21 cellular contexts compared by ENCODE assay signal in the genomic region with DNA sequence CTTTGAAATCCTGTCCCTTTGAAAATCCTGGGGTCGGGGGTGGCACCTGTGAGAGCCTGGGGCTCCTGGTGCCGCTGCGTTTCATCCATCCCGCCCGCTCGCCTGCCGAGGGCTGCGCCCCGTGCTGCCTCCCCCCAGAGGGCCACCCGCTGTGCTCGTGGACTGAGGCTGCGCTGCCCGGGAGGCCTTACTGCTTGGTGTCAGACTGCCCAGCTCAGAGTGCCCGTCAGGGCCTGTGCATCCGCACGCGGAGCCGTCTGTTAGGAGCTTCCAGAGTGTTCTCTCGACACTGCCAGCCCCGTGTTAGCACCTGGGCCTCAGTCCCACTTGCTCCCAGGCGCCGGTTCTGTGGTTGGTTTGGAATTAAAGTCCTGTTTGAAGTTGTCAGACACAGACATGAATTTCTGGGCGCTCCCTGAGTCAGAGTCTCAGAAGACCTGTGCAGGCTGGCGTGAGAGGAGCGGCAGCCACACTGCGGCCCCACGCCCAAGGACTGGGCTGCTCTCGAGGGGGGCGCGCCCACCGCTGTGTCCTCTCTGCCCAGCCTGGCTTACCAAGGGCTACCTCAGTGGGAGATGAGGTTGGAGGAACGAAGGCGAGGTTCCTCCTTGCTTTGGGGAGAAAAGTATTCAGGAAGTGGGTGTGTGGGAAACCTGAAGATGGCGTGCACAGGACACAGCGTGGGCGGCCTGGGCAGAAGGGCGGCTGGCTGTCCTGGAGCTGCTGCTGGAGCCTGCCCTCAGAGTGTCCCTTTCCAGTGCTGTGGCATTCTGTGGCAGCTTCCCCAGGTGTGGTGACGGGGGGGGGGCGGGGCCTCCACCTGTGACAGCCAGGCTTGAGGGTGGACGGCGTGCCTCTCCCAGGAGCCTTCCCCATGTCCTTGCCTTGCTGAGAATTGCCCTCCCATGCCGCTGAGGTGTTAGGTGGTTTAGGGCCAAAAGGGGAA. TPM values are rescaled to one million over a fixed set of nuclear protein-coding genes. Genes with fewer than 3 reads are reported as not detected.
DNase-seq lines count a peak whose midpoint lies in the region; ATAC-seq and TF ChIP-seq lines count a peak whose summit lies in the region.
"Had no signal": no experiment of that assay in that cellular context is flagged by ENCODE, and none has a peak within 500 bp of the region (broad histone marks: within the 10 kb centered on the region; RNA-seq: fewer than 3 reads in every experiment).

No MANE protein-coding gene starts in this region.

- in situ Hi-C loops in GM13976 (cut with MboI; ENCODE audit: low sequenced_read_pairs, unreplicated experiment): no loop called here

- DNase-seq in Calu3: no peak
- DNase-seq in GM13976 (ENCODE audit: low spot score): peak; percentile 21
- DNase-seq in activated CD8-positive, alpha-beta T cell treated with anti-CD3 and anti-CD28 coated beads, Interleukin-2, amount 10 ng/mL, durations not matched to agents 7 days and 5 days: no peak
- no peak for DNase-seq in left lobe of liver (ENCODE audit: low spot score)
- DNase-seq in activated CD4-positive, alpha-beta T cell treated with anti-CD3 and anti-CD28 coated beads, Interleukin-2, amount 10 ng/mL, durations not matched to agents 7 days and 5 days: no peak
- no peak for DNase-seq in CD14-positive monocyte (ENCODE audit: low spot score)
- no peak for DNase-seq in sciatic nerve (ENCODE audit: low spot score)
- DNase-seq: CD4-positive, alpha-beta T cell; DMS79 treated with DMSO at 0.1 percent for 48 hours; GOT3; MV-4-11; NCI-H1417; NCI-H2029; NCI-H2171 treated with DMSO at 0.1 percent for 48 hours; NCI-H446 treated with DMSO at 0.1 percent for 48 hours; NK-92 treated with Interleukin-12 subunit alpha and Interleukin-12 subunit beta, amount 100 ng/mL, for 24 hours; OCI-M1; RPMI8226; SJCRH30 had no signal

- TF ChIP-seq CTCF in Calu3 (IDR thresholded peaks at IDR 0.05; ENCODE audit: unreplicated experiment) (no peak), GM13976 (IDR thresholded peaks at IDR 0.05; ENCODE audit: borderline replicate concordance, control extremely low read depth, extremely low read depth, insufficient read depth, missing control alignments) (no peak), CD14-positive monocyte (IDR thresholded peaks at IDR 0.05) (no peak)

- H3K4me1 Mint-ChIP-seq in Calu3 (ENCODE audit: low read depth, unreplicated experiment): no peaks in the 10 kb centered on the region
- peaks cover 19% of the 10 kb centered on the region for H3K4me1 Mint-ChIP-seq in activated CD8-positive, alpha-beta T cell treated with anti-CD3 and anti-CD28 coated beads, Interleukin-2, amount 10 ng/mL, durations not matched to agents 7 days and 5 days (ENCODE audit: low read depth)
- H3K4me1 Mint-ChIP-seq in activated CD4-positive, alpha-beta T cell treated with anti-CD3 and anti-CD28 coated beads, Interleukin-2, amount 10 ng/mL, durations not matched to agents 7 days and 5 days: peaks cover 12% of the 10 kb centered on the region
- no peaks in the 10 kb centered on the region for H3K4me1 Mint-ChIP-seq in CD14-positive monocyte
- H3K4me1 Mint-ChIP-seq: B cell had no signal

- H3K9me3 Mint-ChIP-seq in Calu3 (ENCODE audit: low read depth, unreplicated experiment): no peaks in the 10 kb centered on the region
- no peaks in the 10 kb centered on the region for H3K9me3 Mint-ChIP-seq in activated CD8-positive, alpha-beta T cell treated with anti-CD3 and anti-CD28 coated beads, Interleukin-2, amount 10 ng/mL, durations not matched to agents 7 days and 5 days (ENCODE audit: insufficient read depth)
- no peaks in the 10 kb centered on the region for H3K9me3 Mint-ChIP-seq in activated CD4-positive, alpha-beta T cell treated with anti-CD3 and anti-CD28 coated beads, Interleukin-2, amount 10 ng/mL, durations not matched to agents 7 days and 5 days
- H3K9me3 Mint-ChIP-seq in CD14-positive monocyte: no peaks in the 10 kb centered on the region
- H3K9me3 Mint-ChIP-seq: CD4-positive, alpha-beta T cell had no signal

- H3K4me3 Mint-ChIP-seq in Calu3 (ENCODE audit: low read depth, unreplicated experiment): no peak overlapping the region
- H3K4me3 Mint-ChIP-seq in activated CD8-positive, alpha-beta T cell treated with anti-CD3 and anti-CD28 coated beads, Interleukin-2, amount 10 ng/mL, durations not matched to agents 7 days and 5 days: no peak overlapping the region
- no peak overlapping the region for H3K4me3 Mint-ChIP-seq in activated CD4-positive, alpha-beta T cell treated with anti-CD3 and anti-CD28 coated beads, Interleukin-2, amount 10 ng/mL, durations not matched to agents 7 days and 5 days
- H3K4me3 Mint-ChIP-seq in CD14-positive monocyte: no peak overlapping the region
- H3K4me3 Mint-ChIP-seq: B cell; CD4-positive, alpha-beta T cell had no signal

- CTCF ChIA-PET in Calu3 (lab: Charles Lee): no interaction called here
- CTCF ChIA-PET in activated CD8-positive, alpha-beta T cell treated with anti-CD3 and anti-CD28 coated beads, Interleukin-2, amount 10 ng/mL, durations not matched to agents 7 days and 5 days (lab: Charles Lee): no interaction called here
- CTCF ChIA-PET in activated CD4-positive, alpha-beta T cell treated with anti-CD3 and anti-CD28 coated beads, Interleukin-2, amount 10 ng/mL, durations not matched to agents 7 days and 5 days (lab: Charles Lee): interaction anchor here (0.7 kb wide), 1 partner anchor 16 kb away, joined by 3 read pairs; no protein-coding TSS in a partner anchor

- BruUV-seq in Calu3 (replicated peaks; lab: Mats Ljungman, UMichigan): TSS peak; percentile 16

- peaks cover 70% of the 10 kb centered on the region for H3K36me3 Mint-ChIP-seq in Calu3 (ENCODE audit: insufficient read depth, unreplicated experiment)
- H3K36me3 Mint-ChIP-seq in activated CD8-positive, alpha-beta T cell treated with anti-CD3 and anti-CD28 coated beads, Interleukin-2, amount 10 ng/mL, durations not matched to agents 7 days and 5 days (ENCODE audit: low read depth): peaks cover 41% of the 10 kb centered on the region
- peaks cover 18% of the 10 kb centered on the region for H3K36me3 Mint-ChIP-seq in activated CD4-positive, alpha-beta T cell treated with anti-CD3 and anti-CD28 coated beads, Interleukin-2, amount 10 ng/mL, durations not matched to agents 7 days and 5 days (ENCODE audit: low read depth)
- H3K36me3 Mint-ChIP-seq in CD14-positive monocyte: peaks cover 64 to 86% of the 10 kb centered on the region in 2 donors

- POLR2A ChIA-PET in activated CD8-positive, alpha-beta T cell treated with anti-CD3 and anti-CD28 coated beads, Interleukin-2, amount 10 ng/mL, durations not matched to agents 7 days and 5 days (lab: Charles Lee): no interaction called here
- POLR2A ChIA-PET in activated CD4-positive, alpha-beta T cell treated with anti-CD3 and anti-CD28 coated beads, Interleukin-2, amount 10 ng/mL, durations not matched to agents 7 days and 5 days (lab: Charles Lee): no interaction called here

- no peaks in the 10 kb centered on the region for H3K27me3 Mint-ChIP-seq in Calu3 (ENCODE audit: unreplicated experiment)
- H3K27me3 Mint-ChIP-seq in activated CD8-positive, alpha-beta T cell treated with anti-CD3 and anti-CD28 coated beads, Interleukin-2, amount 10 ng/mL, durations not matched to agents 7 days and 5 days (ENCODE audit: low read depth): no peaks in the 10 kb centered on the region
- no peaks in the 10 kb centered on the region for H3K27me3 Mint-ChIP-seq in activated CD4-positive, alpha-beta T cell treated with anti-CD3 and anti-CD28 coated beads, Interleukin-2, amount 10 ng/mL, durations not matched to agents 7 days and 5 days
- H3K27me3 Mint-ChIP-seq in CD14-positive monocyte (ENCODE audit: low read depth in 3 of 3): no peaks in the 10 kb centered on the region
- H3K27me3 Mint-ChIP-seq: B cell; CD4-positive, alpha-beta T cell had no signal

- intact Hi-C loops in Calu3 (cut with micrococcal nuclease; ENCODE audit: unreplicated experiment) (no loop called here), CD14-positive monocyte (cut with micrococcal nuclease) (no loop called here), sciatic nerve (cut with DNase I) (no loop called here)

- H3K27ac Mint-ChIP-seq in Calu3 (ENCODE audit: unreplicated experiment): no peak overlapping the region
- H3K27ac Mint-ChIP-seq in activated CD8-positive, alpha-beta T cell treated with anti-CD3 and anti-CD28 coated beads, Interleukin-2, amount 10 ng/mL, durations not matched to agents 7 days and 5 days: peak overlapping the region; percentile 80
- no peak overlapping the region for H3K27ac Mint-ChIP-seq in activated CD4-positive, alpha-beta T cell treated with anti-CD3 and anti-CD28 coated beads, Interleukin-2, amount 10 ng/mL, durations not matched to agents 7 days and 5 days
- H3K27ac Mint-ChIP-seq in CD14-positive monocyte: peak overlapping the region in 2 of 7 donors; percentile 24 to 84
- H3K27ac Mint-ChIP-seq: B cell had no signal

- ATAC-seq in activated CD8-positive, alpha-beta T cell treated with anti-CD3 and anti-CD28 coated beads, Interleukin-2, amount 10 ng/mL, durations not matched to agents 7 days and 5 days: no peak
- ATAC-seq in left lobe of liver (peak; percentile 62), HG02642 (IDR thresholded peaks at IDR 0.05; ENCODE audit: poor library complexity, unreplicated experiment) (no peak), sciatic nerve (no peak)

RNA-seq across cellular contexts. Expression of a gene that starts 14.1 kb away (rescaled TPM):
- total RNA-seq in Calu3 (2022) (67.6 and 80.7 TPM in 2 replicates), left lobe of liver (11.5 TPM), sciatic nerve (15.6 TPM)
- total RNA-seq in activated CD8-positive, alpha-beta T cell treated with anti-CD3 and anti-CD28 coated beads, Interleukin-2, amount 10 ng/mL, durations not matched to agents 7 days and 5 days: 100 to 1,000 TPM; 101 to 103 TPM
- total RNA-seq in activated CD4-positive, alpha-beta T cell treated with anti-CD3 and anti-CD28 coated beads, Interleukin-2, amount 10 ng/mL, durations not matched to agents 7 days and 5 days: 10 to 100 TPM; 79.7 to 87.0 TPM
- polyA plus RNA-seq in CD14-positive monocyte: 10 to 100 TPM; 18.7 to 23.5 TPM

RNA-seq across cellular contexts. Expression of a gene that starts 29.3 kb away (rescaled TPM):
- total RNA-seq in Calu3 (2022): 29.3 and 35.1 TPM in 2 replicates
- 10 to 100 TPM; 36.7 to 38.5 TPM for total RNA-seq in activated CD8-positive, alpha-beta T cell treated with anti-CD3 and anti-CD28 coated beads, Interleukin-2, amount 10 ng/mL, durations not matched to agents 7 days and 5 days
- 20.7 TPM for total RNA-seq in left lobe of liver
- 10 to 100 TPM; 39.9 to 45.4 TPM for total RNA-seq in activated CD4-positive, alpha-beta T cell treated with anti-CD3 and anti-CD28 coated beads, Interleukin-2, amount 10 ng/mL, durations not matched to agents 7 days and 5 days
- polyA plus RNA-seq in CD14-positive monocyte: 1 to 10 TPM; 6.5 to 6.6 TPM
- total RNA-seq in sciatic nerve: 46.1 TPM

RNA-seq across cellular contexts. Expression of a gene that starts 35.0 kb away (rescaled TPM):
- total RNA-seq in Calu3 (2022): 93.0 and 95.3 TPM in 2 replicates
- total RNA-seq in activated CD8-positive, alpha-beta T cell treated with anti-CD3 and anti-CD28 coated beads, Interleukin-2, amount 10 ng/mL, durations not matched to agents 7 days and 5 days: 10 to 100 TPM; 81.2 to 94.6 TPM
- 41.5 TPM for total RNA-seq in left lobe of liver
- 10 to 100 TPM; 75.0 to 88.3 TPM for total RNA-seq in activated CD4-positive, alpha-beta T cell treated with anti-CD3 and anti-CD28 coated beads, Interleukin-2, amount 10 ng/mL, durations not matched to agents 7 days and 5 days
- polyA plus RNA-seq in CD14-positive monocyte: 10 to 100 TPM; 54.5 to 58.9 TPM
- total RNA-seq in sciatic nerve: 92.6 TPM

RNA-seq across cellular contexts. Expression of a gene that starts 35.6 kb away (rescaled TPM):
- 53.6 and 57.5 TPM in 2 replicates for total RNA-seq in Calu3 (2022)
- total RNA-seq in activated CD8-positive, alpha-beta T cell treated with anti-CD3 and anti-CD28 coated beads, Interleukin-2, amount 10 ng/mL, durations not matched to agents 7 days and 5 days: 10 to 100 TPM; 32.3 to 37.4 TPM
- total RNA-seq in left lobe of liver: 29.1 TPM
- total RNA-seq in activated CD4-positive, alpha-beta T cell treated with anti-CD3 and anti-CD28 coated beads, Interleukin-2, amount 10 ng/mL, durations not matched to agents 7 days and 5 days: 10 to 100 TPM; 35.4 to 37.0 TPM
- polyA plus RNA-seq in CD14-positive monocyte: 10 to 100 TPM; 15.1 to 16.3 TPM
- 37.7 TPM for total RNA-seq in sciatic nerve
